18 cellular contexts compared by ENCODE assay signal in the genomic region with DNA sequence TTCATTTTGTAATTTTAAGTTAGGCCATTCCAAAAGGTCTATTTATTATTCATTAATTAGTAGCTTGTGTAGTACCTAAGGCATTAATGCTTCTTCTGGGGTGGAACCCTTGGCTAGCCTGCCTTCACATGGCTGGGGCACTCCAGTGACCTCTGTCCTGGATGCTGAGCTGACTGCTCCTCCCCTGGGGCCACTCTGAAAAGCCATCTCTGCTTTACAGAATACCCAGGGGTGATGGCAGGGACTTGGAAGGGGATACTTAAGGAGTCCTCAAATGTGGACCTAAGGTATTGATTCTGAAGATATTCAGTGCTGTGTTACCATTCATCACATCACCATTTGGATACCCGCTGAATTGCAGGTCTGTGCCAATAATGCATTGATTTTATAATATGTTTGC.
"Had no signal": no experiment of that assay in that cellular context is flagged by ENCODE, and none has a peak within 500 bp of the region (broad histone marks: within the 10 kb centered on the region; RNA-seq: fewer than 3 reads in every experiment).

No MANE protein-coding gene starts in this region.

- H3K79me2 ChIP-seq: parathyroid adenoma had no signal

- H3K36me3 ChIP-seq: colonic mucosa, esophagus squamous epithelium, left lung, neural progenitor cell, right lobe of liver, suprapubic skin, transverse colon, upper lobe of right lung, uterus had no signal

- H3K4me2 ChIP-seq: neural progenitor cell had no signal

- H3K27me3 ChIP-seq: colonic mucosa, neural progenitor cell, right lobe of liver, uterus had no signal

- DNase-seq: colonic mucosa; dermis blood vessel endothelial cell; effector memory CD4-positive, alpha-beta T cell; esophagus squamous epithelium; immature natural killer cell; islet precursor cell; left lung; midbrain; naive thymus-derived CD4-positive, alpha-beta T cell; small intestine; stimulated activated naive B cell treated with anti-CD40 and anti-IgM and Interleukin-4, amounts not matched to agents 10 μg/mL and 1 μg/mL and 100 μg/mL, for 72 hours; transverse colon; upper lobe of right lung; uterus had no signal

- H3K9me3 ChIP-seq: colonic mucosa, esophagus squamous epithelium, right lobe of liver, suprapubic skin, transverse colon, upper lobe of right lung, uterus had no signal

- ATAC-seq: left lung; naive thymus-derived CD4-positive, alpha-beta T cell; stimulated activated naive B cell treated with anti-CD40 and anti-IgM and Interleukin-4, amounts not matched to agents 10 μg/mL and 1 μg/mL and 100 μg/mL, for 72 hours; upper lobe of right lung had no signal

- H3K4me3 ChIP-seq: colonic mucosa, esophagus squamous epithelium, left lung, neural progenitor cell, right lobe of liver, suprapubic skin, transverse colon, upper lobe of right lung, uterus had no signal

- H3K9ac ChIP-seq: neural progenitor cell, parathyroid adenoma had no signal

- H2AFZ ChIP-seq: neural progenitor cell, parathyroid adenoma had no signal

- H3K27ac ChIP-seq: colonic mucosa, left lung, neural progenitor cell, parathyroid adenoma, right lobe of liver, suprapubic skin, transverse colon, upper lobe of right lung, uterus had no signal

- H3K4me1 ChIP-seq: colonic mucosa, left lung, neural progenitor cell, parathyroid adenoma, suprapubic skin, transverse colon, upper lobe of right lung, uterus had no signal
